In genomic region chr10:98446121-98446655, GRCh38 we compare ENCODE assay signal across 8 cellular contexts. TPM values are rescaled to one million over a fixed set of nuclear protein-coding genes. Genes with fewer than 3 reads are reported as not detected.
A peak's percentile ranks its signal among the peaks of the same experiment; 100 is the strongest.
DNase-seq lines count a peak whose midpoint lies in the region; ATAC-seq and TF ChIP-seq lines count a peak whose summit lies in the region.

No MANE protein-coding gene starts in this region.

- H3K4me2 ChIP-seq in GM23338 (peak overlapping the region; percentile 87), neuronal stem cell (ENCODE audit: insufficient read depth, low read length, poor library complexity, severe bottlenecking) (peak overlapping the region; percentile 83)

- H2BK15ac ChIP-seq in neuronal stem cell (ENCODE audit: low read length): no peak overlapping the region

- DNase-seq in GM06990 (ENCODE audit: extremely low read depth, insufficient read length) (no peak), GM23338 (ENCODE audit: low spot score) (peak; percentile 64), Kasumi-1 (lab: John Stamatoyannopoulos, UW) (peak; percentile 68 to 79), fibroblast of the conjunctiva (ENCODE audit: low read depth) (peak; percentile 4), neuronal stem cell (ENCODE audit: low spot score) (peak; percentile 30), aorta (peak in 1 of 2 donors; percentile 73), GDM1 (lab: John Stamatoyannopoulos, UW) (no peak)
- peak; percentile 23 for DNase-seq in activated T-helper 1 cell treated with anti-CD3 and anti-CD28 coated beads, Interleukin-12 subunit alpha, Interleukin-12 subunit beta, Interleukin-2, Interleukin-4 antibody, amounts not matched to agents 30 ng/mL and 10 ng/mL and 1 ng/mL, durations not matched to agents 14 hours and 24 hours and 36 hours (ENCODE audit: low spot score)

- peak overlapping the region; percentile 84 for H3K4me3 Mint-ChIP-seq in GM23338
- peak overlapping the region; percentile 92 for H3K4me3 Mint-ChIP-seq in activated T-helper 1 cell treated with anti-CD3 and anti-CD28 coated beads, Interleukin-12 subunit alpha, Interleukin-12 subunit beta, Interleukin-2, Interleukin-4 antibody, amounts not matched to agents 30 ng/mL and 10 ng/mL and 1 ng/mL, durations not matched to agents 14 hours and 24 hours and 36 hours

- peaks cover 40% of the 10 kb centered on the region for H3K36me3 Mint-ChIP-seq in GM23338 (ENCODE audit: low read depth)
- peaks cover 28% of the 10 kb centered on the region for H3K36me3 Mint-ChIP-seq in activated T-helper 1 cell treated with anti-CD3 and anti-CD28 coated beads, Interleukin-12 subunit alpha, Interleukin-12 subunit beta, Interleukin-2, Interleukin-4 antibody, amounts not matched to agents 30 ng/mL and 10 ng/mL and 1 ng/mL, durations not matched to agents 14 hours and 24 hours and 36 hours (ENCODE audit: low read depth)

- H3K9me3 Mint-ChIP-seq in GM23338: no peaks in the 10 kb centered on the region
- H3K9me3 Mint-ChIP-seq in activated T-helper 1 cell treated with anti-CD3 and anti-CD28 coated beads, Interleukin-12 subunit alpha, Interleukin-12 subunit beta, Interleukin-2, Interleukin-4 antibody, amounts not matched to agents 30 ng/mL and 10 ng/mL and 1 ng/mL, durations not matched to agents 14 hours and 24 hours and 36 hours: no peaks in the 10 kb centered on the region

- H3K4me1 ChIP-seq in GM23338 (ENCODE audit: insufficient read depth): peaks cover 3% of the 10 kb centered on the region; the same call in 1 of the 2 replicates
- peaks cover 0 to 6% of the 10 kb centered on the region in 2 donors for H3K4me1 ChIP-seq in neuronal stem cell (ENCODE audit: control insufficient read depth in 2 of 2, insufficient read depth in 1 of 2, low read depth in 1 of 2, low read length in 2 of 2)
- no peaks in the 10 kb centered on the region for H3K4me1 ChIP-seq in aorta (ENCODE audit: control insufficient read depth in 1 of 2, insufficient read depth in 2 of 2, low read length in 2 of 2)

- no peak overlapping the region for H2AK5ac ChIP-seq in neuronal stem cell (ENCODE audit: low read depth, low read length)

- H2AFZ ChIP-seq in GM23338 (peak overlapping the region; percentile 100), neuronal stem cell (ENCODE audit: low read length) (peak overlapping the region; percentile 100)

- no peak overlapping the region for H4K91ac ChIP-seq in neuronal stem cell (ENCODE audit: low read depth, low read length, poor library complexity)

- H3K79me2 ChIP-seq in GM23338 (replicated peaks; ENCODE audit: insufficient read depth): peaks cover 5% of the 10 kb centered on the region; the same call in 1 of the 2 replicates

- H3K18ac ChIP-seq in neuronal stem cell (ENCODE audit: low read length): no peak overlapping the region

- H3K27me3 ChIP-seq in GM06990 (replicated peaks; ENCODE audit: control insufficient read depth, insufficient read depth, low read length) (no peaks in the 10 kb centered on the region), GM23338 (ENCODE audit: insufficient read depth) (no peaks in the 10 kb centered on the region), neuronal stem cell (ENCODE audit: control insufficient read depth in 3 of 3, insufficient read depth in 3 of 3, low read depth in 1 of 3, low read length in 3 of 3) (no peaks in the 10 kb centered on the region), aorta (ENCODE audit: control insufficient read depth in 1 of 2, insufficient read depth in 2 of 2, low read length in 1 of 2) (no peaks in the 10 kb centered on the region)

- no peak overlapping the region for H2BK120ac ChIP-seq in neuronal stem cell (ENCODE audit: low read depth, low read length)

- H3F3A ChIP-seq in GM23338 (replicated peaks; ENCODE audit: low read depth): no peaks in the 10 kb centered on the region

- H3K27ac ChIP-seq in GM23338 (ENCODE audit: low read depth) (peak overlapping the region; percentile 78), neuronal stem cell (replicated peaks; ENCODE audit: low read length) (no peak overlapping the region), aorta (ENCODE audit: low read depth in 1 of 2, low read length in 2 of 2) (peak overlapping the region; percentile 77 to 92)

- TF ChIP-seq CTCF in GM06990 (IDR thresholded peaks at IDR 0.05; ENCODE audit: insufficient read depth, low read length, poor library complexity, severe bottlenecking) (no peak), GM23338 (conservative IDR thresholded peaks at IDR 0.05; ENCODE audit: low read depth in 2 of 2) (no peak)

- H3K4me3 ChIP-seq in GM06990 (replicated peaks; ENCODE audit: low read depth, low read length) (peak overlapping the region; percentile 76), GM23338 (peak overlapping the region; percentile 84), neuronal stem cell (ENCODE audit: low read length in 2 of 2) (peak overlapping the region; percentile 75 to 93), aorta (ENCODE audit: low read length in 2 of 2) (peak overlapping the region; percentile 64 to 94)

- H3K14ac ChIP-seq in neuronal stem cell (ENCODE audit: low read length): peak overlapping the region; percentile 38

- peaks cover 5% of the 10 kb centered on the region; the same call in 1 of the 2 replicates for H3K9me2 ChIP-seq in GM23338 (ENCODE audit: insufficient read depth)

- H4K20me1 ChIP-seq in GM23338 (replicated peaks; ENCODE audit: insufficient read depth): no peaks in the 10 kb centered on the region

- peaks cover 5% of the 10 kb centered on the region; the same call in 2 of the 3 replicates for H3K4me1 Mint-ChIP-seq in GM23338
- H3K4me1 Mint-ChIP-seq in activated T-helper 1 cell treated with anti-CD3 and anti-CD28 coated beads, Interleukin-12 subunit alpha, Interleukin-12 subunit beta, Interleukin-2, Interleukin-4 antibody, amounts not matched to agents 30 ng/mL and 10 ng/mL and 1 ng/mL, durations not matched to agents 14 hours and 24 hours and 36 hours (ENCODE audit: low read depth): peaks cover 35% of the 10 kb centered on the region

- H3K9me3 ChIP-seq in neuronal stem cell (replicated peaks in 1 of 2; ENCODE audit: control insufficient read depth in 2 of 2, insufficient read depth in 1 of 2, low read depth in 1 of 2, low read length in 2 of 2): no peaks in the 10 kb centered on the region
- no peaks in the 10 kb centered on the region for H3K9me3 ChIP-seq in aorta (ENCODE audit: control insufficient read depth, low read length)

- intact Hi-C loops in activated T-helper 1 cell treated with anti-CD3 and anti-CD28 coated beads, Interleukin-12 subunit alpha, Interleukin-12 subunit beta, Interleukin-2, Interleukin-4 antibody, amounts not matched to agents 30 ng/mL and 10 ng/mL and 1 ng/mL, durations not matched to agents 14 hours and 24 hours and 36 hours (cut with micrococcal nuclease): loop anchor here (2.0 to 5.0 kb wide), 3 partner anchors 311 to 1171 kb away; partner anchors contain the start of genes GOT1 and R3HCC1L
- intact Hi-C loops in aorta (cut with DNase I): no loop called here

- no peak overlapping the region for H2BK5ac ChIP-seq in neuronal stem cell (ENCODE audit: low read length)

- H3K79me1 ChIP-seq in neuronal stem cell (ENCODE audit: low read depth, low read length): no peaks in the 10 kb centered on the region

- peaks cover 18% of the 10 kb centered on the region for H3K36me3 ChIP-seq in GM06990 (ENCODE audit: control insufficient read depth, insufficient read depth, low read length)
- peaks cover 8% of the 10 kb centered on the region; the same call in 1 of the 2 replicates for H3K36me3 ChIP-seq in GM23338 (ENCODE audit: insufficient read depth)
- H3K36me3 ChIP-seq in neuronal stem cell (replicated peaks in 1 of 2; ENCODE audit: control insufficient read depth in 2 of 2, insufficient read depth in 2 of 2, low read length in 2 of 2): peaks cover 20 to 42% of the 10 kb centered on the region in 2 donors
- H3K36me3 ChIP-seq in aorta (ENCODE audit: control insufficient read depth in 1 of 2, insufficient read depth in 2 of 2, low read length in 1 of 2): peaks cover 0 to 3% of the 10 kb centered on the region in 2 donors

- H2BK12ac ChIP-seq in neuronal stem cell (ENCODE audit: low read length): no peak overlapping the region

- no peak overlapping the region for H4K8ac ChIP-seq in neuronal stem cell (ENCODE audit: low read depth, low read length)

- H3K27me3 Mint-ChIP-seq in GM23338 (ENCODE audit: insufficient read depth, low read depth, poor library complexity): peaks cover 5% of the 10 kb centered on the region
- peaks cover 17% of the 10 kb centered on the region for H3K27me3 Mint-ChIP-seq in activated T-helper 1 cell treated with anti-CD3 and anti-CD28 coated beads, Interleukin-12 subunit alpha, Interleukin-12 subunit beta, Interleukin-2, Interleukin-4 antibody, amounts not matched to agents 30 ng/mL and 10 ng/mL and 1 ng/mL, durations not matched to agents 14 hours and 24 hours and 36 hours (ENCODE audit: insufficient read depth)

- H3K27ac Mint-ChIP-seq in GM23338: peak overlapping the region; percentile 80
- H3K27ac Mint-ChIP-seq in activated T-helper 1 cell treated with anti-CD3 and anti-CD28 coated beads, Interleukin-12 subunit alpha, Interleukin-12 subunit beta, Interleukin-2, Interleukin-4 antibody, amounts not matched to agents 30 ng/mL and 10 ng/mL and 1 ng/mL, durations not matched to agents 14 hours and 24 hours and 36 hours: peak overlapping the region; percentile 80

- ATAC-seq in GM23338 (peak; percentile 84), aorta (ENCODE audit: low FRiP score) (peak; percentile 73)

- WGBS in neuronal stem cell (ENCODE audit: extremely low coverage in 2 of 2, insufficient read length in 2 of 2, insufficient replicate concordance in 1 of 2), 2 donors: no CpG with 5 or more reads among the region's 28 CpGs
- 1% methylated on average over 27 to 28 of the region's 28 CpGs for WGBS in aorta, 2 donors

- peak overlapping the region; percentile 25 for H3K23ac ChIP-seq in neuronal stem cell (ENCODE audit: low read depth, low read length, poor library complexity)

- H3K9ac ChIP-seq in neuronal stem cell (ENCODE audit: low read depth, low read length, poor library complexity): peak overlapping the region; percentile 74

- no peak overlapping the region for H3K4ac ChIP-seq in neuronal stem cell (ENCODE audit: low read length)

RNA-seq across cellular contexts. Expression of gene HPS1, which starts 0.5 kb away (rescaled TPM):
- total RNA-seq in GM23338 (2014; rRNA removed; shearing (Covaris generic)): 19.7 and 21.4 TPM in 2 replicates
- polyA plus RNA-seq in GM23338 (2016; fragmentation: Nextera tagmentation; extraction: Ambion mirVana): 49.4 and 51.2 TPM in 2 replicates
- 56.1 and 63.1 TPM in 2 replicates for total RNA-seq in activated T-helper 1 cell treated with anti-CD3 and anti-CD28 coated beads, Interleukin-12 subunit alpha, Interleukin-12 subunit beta, Interleukin-2, Interleukin-4 antibody, amounts not matched to agents 30 ng/mL and 10 ng/mL and 1 ng/mL, durations not matched to agents 14 hours and 24 hours and 36 hours
- 34.3 TPM for polyA plus RNA-seq in neuronal stem cell (2013, experiment 1 of 2)
- 34.4 TPM for polyA plus RNA-seq in neuronal stem cell (2013, experiment 2 of 2)
- 10 to 100 TPM; 52.2 to 75.4 TPM for total RNA-seq in aorta
- 10 to 100 TPM; 40.8 to 52.7 TPM for polyA plus RNA-seq in aorta

RNA-seq across cellular contexts. Expression of gene PYROXD2, which starts 31.2 kb away (rescaled TPM):
- 0.12 and 1.3 TPM in 2 replicates for total RNA-seq in GM23338 (2014; rRNA removed; shearing (Covaris generic))
- polyA plus RNA-seq in GM23338 (2016; fragmentation: Nextera tagmentation; extraction: Ambion mirVana) (2.2 and 2.6 TPM in 2 replicates), aorta (10 to 100 TPM in 1 of 2 donors, 1 to 10 TPM in 1; 1.8 to 21.9 TPM)
- total RNA-seq in activated T-helper 1 cell treated with anti-CD3 and anti-CD28 coated beads, Interleukin-12 subunit alpha, Interleukin-12 subunit beta, Interleukin-2, Interleukin-4 antibody, amounts not matched to agents 30 ng/mL and 10 ng/mL and 1 ng/mL, durations not matched to agents 14 hours and 24 hours and 36 hours: 2.8 and 2.9 TPM in 2 replicates
- 6.1 TPM for polyA plus RNA-seq in neuronal stem cell (2013, experiment 1 of 2)
- polyA plus RNA-seq in neuronal stem cell (2013, experiment 2 of 2): 6.9 TPM
- 10 to 100 TPM in 1 of 2 donors, 1 to 10 TPM in 1; 8.7 to 17.7 TPM for total RNA-seq in aorta

Comparison
In these comparisons a context has a peak if more than half of its experiments do, and no peak if none do; other contexts are left out.
1. DNase-seq: peak in GM23338 (single experiment), Kasumi-1 (2 of 2), activated T-helper 1 cell treated with anti-CD3 and anti-CD28 coated beads, Interleukin-12 subunit alpha, Interleukin-12 subunit beta, Interleukin-2, Interleukin-4 antibody, amounts not matched to agents 30 ng/mL and 10 ng/mL and 1 ng/mL, durations not matched to agents 14 hours and 24 hours and 36 hours (single experiment), fibroblast of the conjunctiva (single experiment) and neuronal stem cell (single experiment); none in GM06990 (single experiment) and GDM1 (single experiment).
2. Peak in every context shown above with its lines, with median percentiles within 50 percentile points of each other: H3K4me3 ChIP-seq.